In the genomic region with DNA sequence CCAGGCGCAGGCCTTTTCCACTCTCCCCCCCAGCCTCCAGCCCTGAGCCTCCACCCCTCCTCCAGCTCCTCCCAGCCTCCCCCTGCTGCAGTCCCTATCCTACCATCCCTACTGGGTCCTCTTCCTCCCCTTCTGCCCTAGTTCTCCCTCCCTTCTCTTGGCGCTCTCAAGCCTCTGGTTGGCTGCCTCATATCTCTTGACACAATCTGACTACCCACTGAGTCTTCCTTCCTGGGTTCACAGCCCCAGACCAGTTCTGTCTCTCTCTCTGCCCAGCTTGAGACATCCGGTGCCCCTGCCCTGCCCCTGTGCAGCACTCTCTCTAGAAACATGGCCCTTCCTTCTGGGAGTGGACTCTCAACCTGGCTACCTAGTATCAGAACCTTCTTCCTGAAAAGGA, we compare ENCODE assay signal across 24 cellular contexts.
DNase-seq lines count a peak whose midpoint lies in the region; ATAC-seq and TF ChIP-seq lines count a peak whose summit lies in the region.
"Had no signal": no experiment of that assay in that cellular context is flagged by ENCODE, and none has a peak within 500 bp of the region (broad histone marks: within the 10 kb centered on the region; RNA-seq: fewer than 3 reads in every experiment).

No MANE protein-coding gene starts in this region.

- no peaks in the 10 kb centered on the region for H3K9me3 ChIP-seq in CD8-positive, alpha-beta memory T cell (ENCODE audit: low read length)
- H3K9me3 ChIP-seq in Loucy (ENCODE audit: insufficient read depth, low read depth, low read length): no peaks in the 10 kb centered on the region
- no peaks in the 10 kb centered on the region for H3K9me3 ChIP-seq in upper lobe of left lung
- H3K9me3 ChIP-seq: adrenal gland, BLaER1, transverse colon had no signal

- no peaks in the 10 kb centered on the region for H3K36me3 Mint-ChIP-seq in CD8-positive, alpha-beta memory T cell
- H3K36me3 Mint-ChIP-seq in activated T-helper 17 cell treated with anti-CD3 and anti-CD28 coated beads, Interleukin-2, amount 50 U/mL, for 72 hours (ENCODE audit: low read depth): no peaks in the 10 kb centered on the region
- H3K36me3 Mint-ChIP-seq in natural killer cell: no peaks in the 10 kb centered on the region
- H3K36me3 Mint-ChIP-seq: mesothelial cell of epicardium had no signal

- H3K9ac ChIP-seq in Loucy (ENCODE audit: low read depth, low read length, poor library complexity, severe bottlenecking): peak overlapping the region; percentile 27
- H3K9ac ChIP-seq: BLaER1 had no signal

- CTCF ChIA-PET in CD8-positive, alpha-beta memory T cell (lab: Charles Lee): interaction anchor here (1.2 kb wide), 1 partner anchor 65 kb away, joined by 3 read pairs; no protein-coding TSS in a partner anchor

- H3K27me3 ChIP-seq in CD8-positive, alpha-beta memory T cell (ENCODE audit: insufficient read depth, low read length, poor library complexity, severe bottlenecking): no peaks in the 10 kb centered on the region
- no peaks in the 10 kb centered on the region for H3K27me3 ChIP-seq in Loucy (ENCODE audit: insufficient read depth, low read length, poor library complexity, severe bottlenecking)
- H3K27me3 ChIP-seq in upper lobe of left lung: peaks cover 0 to 9% (median 0%) of the 10 kb centered on the region in 4 donors

- no peaks in the 10 kb centered on the region for H3K9me2 ChIP-seq in Loucy (replicated peaks; ENCODE audit: low read depth, low read length)

- H3K4me2 ChIP-seq in Loucy (ENCODE audit: low read depth, low read length, poor library complexity, severe bottlenecking): peak overlapping the region; percentile 16
- H3K4me2 ChIP-seq: BLaER1 had no signal

- peak overlapping the region in 5 of 7 donors; percentile 37 to 74 (median 63) for H3K4me3 Mint-ChIP-seq in CD8-positive, alpha-beta memory T cell
- H3K4me3 Mint-ChIP-seq in activated T-helper 17 cell treated with anti-CD3 and anti-CD28 coated beads, Interleukin-2, amount 50 U/mL, for 72 hours: no peak overlapping the region
- peak overlapping the region; percentile 77 for H3K4me3 Mint-ChIP-seq in natural killer cell
- H3K4me3 Mint-ChIP-seq: mesothelial cell of epicardium had no signal

- H3K36me3 ChIP-seq in CD8-positive, alpha-beta memory T cell (ENCODE audit: insufficient read depth, low read length): no peaks in the 10 kb centered on the region
- no peaks in the 10 kb centered on the region for H3K36me3 ChIP-seq in Loucy (ENCODE audit: insufficient read depth, low read length)
- no peaks in the 10 kb centered on the region for H3K36me3 ChIP-seq in upper lobe of left lung
- H3K36me3 ChIP-seq: adrenal gland, BLaER1, brain microvascular endothelial cell, transverse colon had no signal

- H3K4me1 Mint-ChIP-seq in CD8-positive, alpha-beta memory T cell: peaks cover 29 to 39% (median 32%) of the 10 kb centered on the region in 3 donors
- peaks cover 5% of the 10 kb centered on the region for H3K4me1 Mint-ChIP-seq in activated T-helper 17 cell treated with anti-CD3 and anti-CD28 coated beads, Interleukin-2, amount 50 U/mL, for 72 hours
- H3K4me1 Mint-ChIP-seq in natural killer cell: peaks cover 53 to 64% of the 10 kb centered on the region in 2 donors

- no peaks in the 10 kb centered on the region for H3K9me3 Mint-ChIP-seq in CD8-positive, alpha-beta memory T cell
- H3K9me3 Mint-ChIP-seq in activated T-helper 17 cell treated with anti-CD3 and anti-CD28 coated beads, Interleukin-2, amount 50 U/mL, for 72 hours: no peaks in the 10 kb centered on the region
- no peaks in the 10 kb centered on the region for H3K9me3 Mint-ChIP-seq in natural killer cell
- H3K9me3 Mint-ChIP-seq: mesothelial cell of epicardium had no signal

- no peaks in the 10 kb centered on the region for H4K20me1 ChIP-seq in Loucy (ENCODE audit: insufficient read depth, low read length, poor library complexity, severe bottlenecking)
- H4K20me1 ChIP-seq: BLaER1 had no signal

- TF ChIP-seq CTCF in Loucy (conservative IDR thresholded peaks at IDR 0.05; ENCODE audit: low read length) (no peak), natural killer cell (IDR thresholded peaks at IDR 0.05) (no peak), upper lobe of left lung (IDR thresholded peaks at IDR 0.05) (no peak)

- peak in 2 of 5 donors; percentile 14 to 18 for DNase-seq in CD8-positive, alpha-beta memory T cell
- DNase-seq in natural killer cell (peak; percentile 30), upper lobe of left lung (no peak), amniotic stem cell (lab: John Stamatoyannopoulos, UW) (no peak)
- DNase-seq: activated CD4-positive, alpha-beta T cell treated with anti-CD3 and anti-CD28 coated beads for 1 hour; activated effector memory CD4-positive, alpha-beta T cell treated with anti-CD3 and anti-CD28 coated beads, Interleukin-2, amount 50 U/mL, for 16 hours; adrenal gland; brain microvascular endothelial cell; Calu3; DMS79; foreskin melanocyte; GDM1; HCEC 1CT; NCI-H2081 treated with DMSO at 0.1 percent for 48 hours; NCI-H774; SIG-M5; stimulated activated CD4-positive, alpha-beta T cell treated with anti-CD3 and anti-CD28 coated beads, Interleukin-15, amount 100 ng/mL, for 24 hours; stimulated activated CD4-positive, alpha-beta T cell treated with anti-CD3 and anti-CD28 coated beads, Interleukin-4, amount 100 ng/mL, for 4 hours; transverse colon had no signal

- TF ChIP-seq EP300 in upper lobe of left lung (IDR thresholded peaks at IDR 0.05): no peak

- TF ChIP-seq POLR2A in upper lobe of left lung (IDR thresholded peaks at IDR 0.05): no peak

- peak overlapping the region in 4 of 8 donors; percentile 11 to 86 (median 22) for H3K27ac Mint-ChIP-seq in CD8-positive, alpha-beta memory T cell
- no peak overlapping the region for H3K27ac Mint-ChIP-seq in activated T-helper 17 cell treated with anti-CD3 and anti-CD28 coated beads, Interleukin-2, amount 50 U/mL, for 72 hours
- peak overlapping the region; percentile 2 to 74 for H3K27ac Mint-ChIP-seq in natural killer cell
- H3K27ac Mint-ChIP-seq: mesothelial cell of epicardium had no signal

- peaks cover 19% of the 10 kb centered on the region for H3K4me1 ChIP-seq in CD8-positive, alpha-beta memory T cell (ENCODE audit: insufficient read depth, low read length)
- H3K4me1 ChIP-seq in Loucy (ENCODE audit: insufficient read depth, low read length, poor library complexity, severe bottlenecking) (peaks cover 11% of the 10 kb centered on the region), upper lobe of left lung (no peaks in the 10 kb centered on the region)
- H3K4me1 ChIP-seq: adrenal gland, transverse colon had no signal

- no peak overlapping the region; the same call in 1 of the 2 replicates for H2AFZ ChIP-seq in Loucy (ENCODE audit: low read length)

- peaks cover 12 to 58% of the 10 kb centered on the region in 2 donors for H3K27me3 Mint-ChIP-seq in CD8-positive, alpha-beta memory T cell
- peaks cover 29% of the 10 kb centered on the region for H3K27me3 Mint-ChIP-seq in activated T-helper 17 cell treated with anti-CD3 and anti-CD28 coated beads, Interleukin-2, amount 50 U/mL, for 72 hours
- H3K27me3 Mint-ChIP-seq in natural killer cell (ENCODE audit: low read depth in 2 of 2): peaks cover 7 to 12% of the 10 kb centered on the region in 2 donors

- intact Hi-C loops in natural killer cell (cut with micrococcal nuclease): no loop called here

- no peaks in the 10 kb centered on the region for H3K79me2 ChIP-seq in Loucy (ENCODE audit: insufficient read depth, low read length)

- no peak overlapping the region for H3K4me3 ChIP-seq in CD8-positive, alpha-beta memory T cell (ENCODE audit: low read length)
- H3K4me3 ChIP-seq in Loucy (ENCODE audit: low read length, poor library complexity, severe bottlenecking) (no peak overlapping the region), upper lobe of left lung (no peak overlapping the region)
- H3K4me3 ChIP-seq: adrenal gland, BLaER1, transverse colon had no signal

- POLR2A ChIA-PET in CD8-positive, alpha-beta memory T cell (lab: Charles Lee): no interaction called here

- WGBS in upper lobe of left lung, 2 donors: 68 to 79% methylated on average over 3 of the region's 3 CpGs

- peak; percentile 26 for ATAC-seq in activated T-helper 17 cell treated with anti-CD3 and anti-CD28 coated beads, Interleukin-2, amount 50 U/mL, for 72 hours (replicated peaks)
- ATAC-seq in natural killer cell: peak; percentile 79 to 86 (median 79)
- no peak for ATAC-seq in GM21786 (IDR thresholded peaks at IDR 0.05; ENCODE audit: unreplicated experiment)
- no peak for ATAC-seq in upper lobe of left lung (ENCODE audit: low FRiP score in 2 of 2)

- no peaks in the 10 kb centered on the region for H3F3A ChIP-seq in Loucy (ENCODE audit: low read depth)

- H3K27ac ChIP-seq in CD8-positive, alpha-beta memory T cell (ENCODE audit: low read depth, low read length): no peak overlapping the region
- no peak overlapping the region for H3K27ac ChIP-seq in upper lobe of left lung
- H3K27ac ChIP-seq: adrenal gland, BLaER1, brain microvascular endothelial cell, transverse colon had no signal

Comparison
In these comparisons a context has a peak if more than half of its experiments do, and no peak if none do; other contexts are left out.
1. ATAC-seq: peak in activated T-helper 17 cell treated with anti-CD3 and anti-CD28 coated beads, Interleukin-2, amount 50 U/mL, for 72 hours (single experiment) and natural killer cell (3 of 3); none in GM21786 (single experiment) and upper lobe of left lung (0 of 2).